Comparison of ENCODE assay signal across 1 cellular context in the genomic region with DNA sequence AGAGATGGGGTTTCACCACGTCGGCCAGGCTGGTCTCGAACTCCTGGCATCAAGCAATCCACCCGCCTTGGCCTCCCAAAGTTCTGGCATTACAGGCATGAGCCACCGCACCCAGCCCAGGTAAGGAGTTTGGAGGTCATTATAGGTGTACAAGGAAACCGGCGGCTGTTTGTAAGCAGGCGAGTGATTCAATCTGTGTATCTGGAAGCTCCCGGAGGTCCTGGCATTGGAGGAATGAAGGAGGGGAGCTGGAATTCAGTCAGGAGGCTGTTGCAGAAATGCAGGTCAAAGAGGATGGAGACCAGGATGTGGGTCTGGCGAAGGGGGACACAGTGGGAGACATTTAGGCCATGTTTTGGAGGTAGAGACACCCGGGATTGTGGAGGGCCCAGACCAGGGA.
TF ChIP-seq lines count a peak whose summit lies in the region.

No MANE protein-coding gene starts in this region.

TF ChIP-seq in IMR-90, 13 proteins besides CTCF, POLR2A, EP300 and RAD21 (continued from another document):
- TF ChIP-seq, protein P1, sequence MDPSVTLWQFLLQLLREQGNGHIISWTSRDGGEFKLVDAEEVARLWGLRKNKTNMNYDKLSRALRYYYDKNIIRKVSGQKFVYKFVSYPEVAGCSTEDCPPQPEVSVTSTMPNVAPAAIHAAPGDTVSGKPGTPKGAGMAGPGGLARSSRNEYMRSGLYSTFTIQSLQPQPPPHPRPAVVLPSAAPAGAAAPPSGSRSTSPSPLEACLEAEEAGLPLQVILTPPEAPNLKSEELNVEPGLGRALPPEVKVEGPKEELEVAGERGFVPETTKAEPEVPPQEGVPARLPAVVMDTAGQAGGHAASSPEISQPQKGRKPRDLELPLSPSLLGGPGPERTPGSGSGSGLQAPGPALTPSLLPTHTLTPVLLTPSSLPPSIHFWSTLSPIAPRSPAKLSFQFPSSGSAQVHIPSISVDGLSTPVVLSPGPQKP (IDR thresholded peaks at IDR 0.05; ENCODE audit: borderline replicate concordance, low read depth, low read length), result no peak
- TF ChIP-seq RCOR1 (IDR thresholded peaks at IDR 0.05; ENCODE audit: insufficient replicate concordance, low read length) (no peak), CEBPB (IDR thresholded peaks at IDR 0.05; ENCODE audit: low read depth, low read length) (no peak), CHD1 (IDR thresholded peaks at IDR 0.05; ENCODE audit: low read depth, low read length) (no peak), MAZ (IDR thresholded peaks at IDR 0.05; ENCODE audit: borderline replicate concordance, low read depth, low read length) (no peak), FOS (IDR thresholded peaks at IDR 0.05; ENCODE audit: low read depth, low read length) (no peak), SMC3 (IDR thresholded peaks at IDR 0.05; ENCODE audit: low read depth, low read length) (no peak), MXI1 (IDR thresholded peaks at IDR 0.05; ENCODE audit: borderline replicate concordance, low read depth, low read length) (no peak)
